ENCODE assay signal across 24 cellular contexts in genomic region chr10:86109421-86109820, GRCh38.
A peak's percentile ranks its signal among the peaks of the same experiment; 100 is the strongest.
DNase-seq lines count a peak whose midpoint lies in the region; ATAC-seq and TF ChIP-seq lines count a peak whose summit lies in the region.
"Had no signal": no experiment of that assay in that cellular context is flagged by ENCODE, and none has a peak within 500 bp of the region (broad histone marks: within the 10 kb centered on the region; RNA-seq: fewer than 3 reads in every experiment).

No MANE protein-coding gene starts in this region.

- no peaks in the 10 kb centered on the region for H3K4me1 Mint-ChIP-seq in activated CD8-positive, alpha-beta memory T cell treated with anti-CD3 and anti-CD28 coated beads, Interleukin-2, amount 10 ng/mL, durations not matched to agents 7 days and 5 days
- peaks cover 13% of the 10 kb centered on the region for H3K4me1 Mint-ChIP-seq in type B pancreatic cell (ENCODE audit: unreplicated experiment)
- H3K4me1 Mint-ChIP-seq: CD14-positive monocyte; CD8-positive, alpha-beta memory T cell had no signal

- H3K9me3 Mint-ChIP-seq in activated CD8-positive, alpha-beta memory T cell treated with anti-CD3 and anti-CD28 coated beads, Interleukin-2, amount 10 ng/mL, durations not matched to agents 7 days and 5 days (ENCODE audit: low read depth): no peaks in the 10 kb centered on the region
- H3K9me3 Mint-ChIP-seq in type B pancreatic cell: no peaks in the 10 kb centered on the region
- H3K9me3 Mint-ChIP-seq: CD14-positive monocyte; CD4-positive, alpha-beta T cell; CD8-positive, alpha-beta memory T cell had no signal

- H3K36me3 Mint-ChIP-seq in activated CD8-positive, alpha-beta memory T cell treated with anti-CD3 and anti-CD28 coated beads, Interleukin-2, amount 10 ng/mL, durations not matched to agents 7 days and 5 days: no peaks in the 10 kb centered on the region
- H3K36me3 Mint-ChIP-seq in type B pancreatic cell: no peaks in the 10 kb centered on the region
- H3K36me3 Mint-ChIP-seq: CD14-positive monocyte; CD8-positive, alpha-beta memory T cell had no signal

- TF ChIP-seq CTCF in right atrium auricular region (IDR thresholded peaks at IDR 0.05): no peak
- TF ChIP-seq CTCF in type B pancreatic cell (conservative IDR thresholded peaks at IDR 0.05): no peak

- H3K4me3 ChIP-seq in right atrium auricular region: no peak overlapping the region
- H3K4me3 ChIP-seq: A549; BLaER1 treated with 17β-estradiol and CSF1 and Interleukin-3, amounts not matched to agents 10 nM and 100 nM; GM23248 had no signal

- ATAC-seq in activated CD8-positive, alpha-beta memory T cell treated with anti-CD3 and anti-CD28 coated beads, Interleukin-2, amount 10 ng/mL, durations not matched to agents 7 days and 5 days: no peak
- ATAC-seq in GM21825 (IDR thresholded peaks at IDR 0.05; ENCODE audit: unreplicated experiment): no peak
- ATAC-seq: A549 had no signal

- H3K4me3 Mint-ChIP-seq in activated CD8-positive, alpha-beta memory T cell treated with anti-CD3 and anti-CD28 coated beads, Interleukin-2, amount 10 ng/mL, durations not matched to agents 7 days and 5 days: no peak overlapping the region
- H3K4me3 Mint-ChIP-seq in type B pancreatic cell: no peak overlapping the region
- H3K4me3 Mint-ChIP-seq: CD14-positive monocyte; CD4-positive, alpha-beta T cell; CD8-positive, alpha-beta memory T cell had no signal

- no peaks in the 10 kb centered on the region for H3K4me1 ChIP-seq in right atrium auricular region
- H3K4me1 ChIP-seq: A549, BE2C had no signal

- H3K27ac ChIP-seq in right atrium auricular region: no peak overlapping the region
- H3K27ac ChIP-seq: A549; BLaER1 treated with 17β-estradiol and CSF1 and Interleukin-3, amounts not matched to agents 10 nM and 100 nM; GM23248 had no signal

- H3K27me3 Mint-ChIP-seq in activated CD8-positive, alpha-beta memory T cell treated with anti-CD3 and anti-CD28 coated beads, Interleukin-2, amount 10 ng/mL, durations not matched to agents 7 days and 5 days: no peaks in the 10 kb centered on the region
- peaks cover 3% of the 10 kb centered on the region for H3K27me3 Mint-ChIP-seq in type B pancreatic cell
- H3K27me3 Mint-ChIP-seq: CD4-positive, alpha-beta T cell had no signal

- no peaks in the 10 kb centered on the region for H3K27me3 ChIP-seq in right atrium auricular region
- H3K27me3 ChIP-seq: BE2C; BLaER1 treated with 17β-estradiol and CSF1 and Interleukin-3, amounts not matched to agents 10 nM and 100 nM had no signal

- intact Hi-C loops in cardiac septum (cut with DNase I): no loop called here

- H3K27ac Mint-ChIP-seq in activated CD8-positive, alpha-beta memory T cell treated with anti-CD3 and anti-CD28 coated beads, Interleukin-2, amount 10 ng/mL, durations not matched to agents 7 days and 5 days: no peak overlapping the region
- no peak overlapping the region for H3K27ac Mint-ChIP-seq in type B pancreatic cell
- H3K27ac Mint-ChIP-seq: CD14-positive monocyte; CD4-positive, alpha-beta T cell had no signal

- H3K9me3 ChIP-seq in right atrium auricular region: no peaks in the 10 kb centered on the region
- H3K9me3 ChIP-seq: A549, BE2C had no signal

- CTCF ChIA-PET in activated CD8-positive, alpha-beta memory T cell treated with anti-CD3 and anti-CD28 coated beads, Interleukin-2, amount 10 ng/mL, durations not matched to agents 7 days and 5 days (lab: Charles Lee): interaction anchor here (1.7 kb wide), 1 partner anchor 9 kb away, joined by 8 read pairs; no protein-coding TSS in a partner anchor

- DNase-seq in activated CD8-positive, alpha-beta memory T cell treated with anti-CD3 and anti-CD28 coated beads, Interleukin-2, amount 10 ng/mL, durations not matched to agents 7 days and 5 days: peak; percentile 36
- no peak for DNase-seq in activated CD8-positive, alpha-beta memory T cell treated with anti-CD3 and anti-CD28 coated beads, Interleukin-2, amount 50 U/mL, for 4 hours
- DNase-seq in cardiac septum (ENCODE audit: low spot score) (peak; percentile 49), right atrium auricular region (ENCODE audit: low spot score) (no peak), islet precursor cell (peak; percentile 36), type B pancreatic cell (ENCODE audit: extremely low spot score, unreplicated experiment) (peak; percentile 44), NCI-H2107 (lab: John Stamatoyannopoulos, UW) (no peak)
- DNase-seq: 8988T; ACHN; AML-193; BE2C; CD4-positive, alpha-beta T cell; CD8-positive, alpha-beta memory T cell; DMS 273 treated with DMSO at 0.1 percent for 48 hours; DMS79; EL; GDM1; GM23248; H7; HCEC 1CT had no signal

- no peaks in the 10 kb centered on the region for H3K36me3 ChIP-seq in right atrium auricular region
- H3K36me3 ChIP-seq: BE2C; BLaER1 treated with 17β-estradiol and CSF1 and Interleukin-3, amounts not matched to agents 10 nM and 100 nM had no signal

Comparison
In these comparisons a context has a peak if more than half of its experiments do, and no peak if none do; other contexts are left out.
1. DNase-seq: peak in activated CD8-positive, alpha-beta memory T cell treated with anti-CD3 and anti-CD28 coated beads, Interleukin-2, amount 10 ng/mL, durations not matched to agents 7 days and 5 days (single experiment), cardiac septum (single experiment), islet precursor cell (single experiment) and type B pancreatic cell (single experiment); none in activated CD8-positive, alpha-beta memory T cell treated with anti-CD3 and anti-CD28 coated beads, Interleukin-2, amount 50 U/mL, for 4 hours (single experiment), right atrium auricular region (single experiment) and NCI-H2107 (single experiment).